In genomic region chr3:193910886-193911738, GRCh38 we compare ENCODE assay signal across 1 cellular context.
TF ChIP-seq lines count a peak whose summit lies in the region.

No MANE protein-coding gene starts in this region.

TF ChIP-seq in HepG2, 621 proteins besides CTCF, POLR2A, EP300 and RAD21 (continued from another document):
- TF ChIP-seq ZBTB4 (CRISPR knock-in tag; IDR thresholded peaks at IDR 0.05; ENCODE audit: borderline replicate concordance), result no peak
- no peak for TF ChIP-seq NRL (CRISPR knock-in tag; IDR thresholded peaks at IDR 0.05; ENCODE audit: borderline replicate concordance)
- no peak for TF ChIP-seq TOE1 (CRISPR knock-in tag; IDR thresholded peaks at IDR 0.05)
- TF ChIP-seq CEBPB (IDR thresholded peaks at IDR 0.05; ENCODE audit: borderline replicate concordance, low read depth, low read length), result no peak
- no peak for TF ChIP-seq ZNF589 (CRISPR knock-in tag; conservative IDR thresholded peaks at IDR 0.05)
- TF ChIP-seq NFE2L2 (IDR thresholded peaks at IDR 0.05; ENCODE audit: low read length), result no peak
- TF ChIP-seq ZBTB44 (CRISPR knock-in tag; IDR thresholded peaks at IDR 0.05), result no peak
- no peak for TF ChIP-seq ZNF33A (CRISPR knock-in tag; IDR thresholded peaks at IDR 0.05; ENCODE audit: borderline replicate concordance)
- TF ChIP-seq NFE2 (CRISPR knock-in tag; IDR thresholded peaks at IDR 0.05), result no peak
- no peak for TF ChIP-seq ZNF430 (CRISPR knock-in tag; IDR thresholded peaks at IDR 0.05)
